Comparison of ENCODE assay signal across 26 cellular contexts in the genomic region with DNA sequence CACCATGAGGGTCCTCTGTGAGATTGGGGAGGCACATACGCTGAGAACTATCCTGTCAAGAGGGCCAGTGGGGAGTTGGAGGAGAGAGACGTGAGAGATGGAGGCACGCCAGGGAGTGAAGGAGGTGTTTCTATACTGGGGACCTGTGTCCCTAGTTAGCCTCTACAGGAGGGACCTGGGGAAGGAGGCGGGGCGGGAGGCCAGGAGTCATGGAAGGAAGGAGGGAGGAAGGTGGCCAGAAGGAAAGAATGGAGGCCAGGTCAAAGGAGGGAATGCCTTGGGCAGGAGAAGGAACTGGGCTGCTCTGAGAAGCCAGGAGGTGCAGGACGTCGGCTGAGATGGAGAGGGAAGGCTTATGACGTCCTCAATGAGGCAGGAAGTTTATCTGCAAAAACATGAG.
DNase-seq lines count a peak whose midpoint lies in the region; ATAC-seq, FAIRE-seq and TF ChIP-seq lines count a peak whose summit lies in the region.
"Had no signal": no experiment of that assay in that cellular context is flagged by ENCODE, and none has a peak within 500 bp of the region (broad histone marks: within the 10 kb centered on the region; RNA-seq: fewer than 3 reads in every experiment).

No MANE protein-coding gene starts in this region.

- ATAC-seq in gastrocnemius medialis: peak in 1 of 2 donors; percentile 29
- ATAC-seq: CD8-positive, alpha-beta T cell; effector memory CD8-positive, alpha-beta T cell; esophagus mucosa; stimulated activated naive B cell treated with anti-CD40 and anti-IgM and Interleukin-4, amounts not matched to agents 10 μg/mL and 1 μg/mL and 100 μg/mL, for 72 hours had no signal

- TF ChIP-seq RAD21 in H1 (IDR thresholded peaks at IDR 0.05 in 1 of 2, conservative IDR thresholded peaks at IDR 0.05 in 1 of 2; ENCODE audit: low read depth in 2 of 2, low read length in 2 of 2): no peak

- in situ Hi-C loops in gastrocnemius medialis (cut with MboI; ENCODE audit: low sequenced_read_pairs in 4 of 4): no loop called here

- H2BK15ac ChIP-seq in H9 (ENCODE audit: low read depth, low read length) (no peak overlapping the region), H1 (ENCODE audit: low read length) (peak overlapping the region; percentile 36; the same call in 1 of the 2 replicates)

- H2AK5ac ChIP-seq in H9 (ENCODE audit: insufficient read length, low read length) (no peak overlapping the region), H1 (ENCODE audit: low read depth, low read length) (no peak overlapping the region)

- H3K4me3 Mint-ChIP-seq in H9 (no peak overlapping the region), HFFc6 (no peak overlapping the region)
- H3K4me3 Mint-ChIP-seq in activated T-cell treated with anti-CD3 and anti-CD28 coated beads, Interleukin-2, amount 50 U/mL, for 24 hours: no peak overlapping the region
- H3K4me3 Mint-ChIP-seq: activated naive CD4-positive, alpha-beta T cell treated with anti-CD3 and anti-CD28 coated beads, Interleukin-2, amount 10 ng/mL, durations not matched to agents 7 days and 5 days; activated T-helper 1 cell treated with anti-CD3 and anti-CD28 coated beads, Interleukin-12 subunit alpha, Interleukin-12 subunit beta, Interleukin-2, Interleukin-4 antibody, amounts not matched to agents 30 ng/mL and 10 ng/mL and 1 ng/mL, durations not matched to agents 14 hours and 24 hours and 36 hours; CD8-positive, alpha-beta T cell; effector memory CD8-positive, alpha-beta T cell; stimulated activated naive B cell treated with anti-CD40 and anti-IgM and Interleukin-4, amounts not matched to agents 10 μg/mL and 1 μg/mL and 100 μg/mL, for 72 hours had no signal

- no peak overlapping the region for H4K8ac ChIP-seq in H9 (replicated peaks; ENCODE audit: insufficient read length, low read depth, low read length)
- no peak overlapping the region; the same call in 1 of the 2 replicates for H4K8ac ChIP-seq in H1 (ENCODE audit: extremely low read depth, insufficient read depth, low read length)

- H3K9me3 Mint-ChIP-seq in H9: no peaks in the 10 kb centered on the region; a peak in 1 of 5 replicates
- no peaks in the 10 kb centered on the region for H3K9me3 Mint-ChIP-seq in HFFc6
- H3K9me3 Mint-ChIP-seq in activated T-cell treated with anti-CD3 and anti-CD28 coated beads, Interleukin-2, amount 50 U/mL, for 24 hours: no peaks in the 10 kb centered on the region
- H3K9me3 Mint-ChIP-seq: activated naive CD4-positive, alpha-beta T cell treated with anti-CD3 and anti-CD28 coated beads, Interleukin-2, amount 10 ng/mL, durations not matched to agents 7 days and 5 days; activated T-helper 1 cell treated with anti-CD3 and anti-CD28 coated beads, Interleukin-12 subunit alpha, Interleukin-12 subunit beta, Interleukin-2, Interleukin-4 antibody, amounts not matched to agents 30 ng/mL and 10 ng/mL and 1 ng/mL, durations not matched to agents 14 hours and 24 hours and 36 hours; CD8-positive, alpha-beta T cell; effector memory CD8-positive, alpha-beta T cell; stimulated activated naive B cell treated with anti-CD40 and anti-IgM and Interleukin-4, amounts not matched to agents 10 μg/mL and 1 μg/mL and 100 μg/mL, for 72 hours had no signal

- intact Hi-C loops in gastrocnemius medialis (cut with DNase I; ENCODE audit: low total_unique reads): no loop called here

- H3K27ac ChIP-seq in H9 (ENCODE audit: insufficient read length, low read depth, low read length) (no peak overlapping the region), H1 (ENCODE audit: low read depth, low read length) (no peak overlapping the region), layer of hippocampus (ENCODE audit: low read depth, low read length) (peak overlapping the region; percentile 15), gastrocnemius medialis (peak overlapping the region; percentile 16 to 64 (median 56))
- H3K27ac ChIP-seq: neutrophil, VCaP had no signal

- H3K4me1 ChIP-seq in H9 (ENCODE audit: insufficient read depth, low read length): no peaks in the 10 kb centered on the region
- H3K4me1 ChIP-seq in H1 (replicated peaks in 1 of 4; ENCODE audit: control insufficient read depth in 3 of 4, insufficient read depth in 4 of 4, low read length in 3 of 4): peaks cover 0 to 1% (median under 1%) of the 10 kb centered on the region in 4 experiments; a peak in 6 of 7 replicates
- peaks cover 4 to 18% of the 10 kb centered on the region in 2 donors for H3K4me1 ChIP-seq in gastrocnemius medialis

- H3K9me3 ChIP-seq in H9 (ENCODE audit: control insufficient read depth, low read depth, low read length) (no peaks in the 10 kb centered on the region), H1 (ENCODE audit: insufficient read depth in 2 of 2, low read depth in 1 of 2, low read length in 1 of 2) (no peaks in the 10 kb centered on the region), gastrocnemius medialis (no peaks in the 10 kb centered on the region)
- H3K9me3 ChIP-seq: neutrophil had no signal

- H3K79me2 ChIP-seq in H9 (ENCODE audit: insufficient read depth, low read length): no peaks in the 10 kb centered on the region
- H3K79me2 ChIP-seq in H1 (ENCODE audit: control insufficient read depth in 1 of 2, insufficient read depth in 2 of 2, low read length in 2 of 2): no peaks in the 10 kb centered on the region

- TF ChIP-seq EP300 in H1 (IDR thresholded peaks at IDR 0.05; ENCODE audit: borderline replicate concordance in 1 of 2, low read depth in 2 of 2, low read length in 2 of 2): no peak

- no peak overlapping the region for H3T11ph ChIP-seq in H9 (ENCODE audit: low read length)

- WGBS in H9 (ENCODE audit: extremely low coverage, insufficient read length, low lambda C conversion rate): no CpG with 5 or more reads among the region's 8 CpGs
- WGBS in H1 (ENCODE audit: extremely low coverage in 1 of 2, insufficient coverage in 1 of 2, insufficient read length in 1 of 2, insufficient replicate concordance in 2 of 2, low coverage in 1 of 2, low lambda C conversion rate in 2 of 2, missing lambda C conversion rate in 1 of 2), 2 experiments: 84% methylated on average over 8 of the region's 8 CpGs; no CpG with 5 or more reads in 1 of the 2 experiments

- DNase-seq in H9 (no peak), H1 (ENCODE audit: low read depth in 1 of 2, low spot score in 2 of 2) (no peak), gastrocnemius medialis (no peak), NCI-H2171 (lab: John Stamatoyannopoulos, UW) (no peak), NAMALWA (ENCODE audit: low spot score) (no peak), HFFc6 (no peak)
- no peak for DNase-seq in activated T-cell treated with anti-CD3 and anti-CD28 coated beads, Interleukin-2, amount 50 U/mL, for 24 hours
- DNase-seq: activated CD4-positive, alpha-beta T cell treated with anti-CD3 and anti-CD28 coated beads for 48 hours; activated naive CD4-positive, alpha-beta T cell treated with anti-CD3 and anti-CD28 coated beads, Interleukin-2, amount 10 ng/mL, durations not matched to agents 7 days and 5 days; AML-193; CD8-positive, alpha-beta T cell; cerebellar nuclear complex; effector memory CD8-positive, alpha-beta T cell; islet precursor cell; NCI-H2081 treated with DMSO at 0.1 percent for 48 hours; NCI-H446 treated with DMSO at 0.1 percent for 48 hours; stimulated activated CD4-positive, alpha-beta T cell treated with anti-CD3 and anti-CD28 coated beads, Interleukin-4, amount 100 ng/mL, for 24 hours; stimulated activated naive B cell treated with anti-CD40 and anti-IgM and Interleukin-4, amounts not matched to agents 10 μg/mL and 1 μg/mL and 100 μg/mL, for 72 hours; trophoblast cell had no signal

- no peak for TF ChIP-seq POLR2A in H1 (IDR thresholded peaks at IDR 0.05; ENCODE audit: control extremely low read depth in 1 of 2, low read depth in 2 of 2, low read length in 2 of 2)
- no peak for TF ChIP-seq POLR2A in gastrocnemius medialis (IDR thresholded peaks at IDR 0.05)

- H4K91ac ChIP-seq in H9 (ENCODE audit: insufficient read length, low read depth, low read length): no peak overlapping the region
- no peak overlapping the region for H4K91ac ChIP-seq in H1 (replicated peaks; ENCODE audit: insufficient read length, low read length)

- CTCF ChIA-PET in H1 (lab: Charles Lee; ENCODE audit: partially characterized antibody): interaction anchor here (0.6 to 11.1 kb wide), 5 partner anchors 14 to 58 kb away, joined by 3 to 63 read pairs (median 3); no protein-coding TSS in a partner anchor

- H3K27ac Mint-ChIP-seq in H9: peak overlapping the region in 1 of 3 experiments; percentile 4; a peak in 1 of 7 replicates
- no peak overlapping the region for H3K27ac Mint-ChIP-seq in HFFc6
- H3K27ac Mint-ChIP-seq in activated T-cell treated with anti-CD3 and anti-CD28 coated beads, Interleukin-2, amount 50 U/mL, for 24 hours: no peak overlapping the region
- H3K27ac Mint-ChIP-seq: activated naive CD4-positive, alpha-beta T cell treated with anti-CD3 and anti-CD28 coated beads, Interleukin-2, amount 10 ng/mL, durations not matched to agents 7 days and 5 days; activated T-helper 1 cell treated with anti-CD3 and anti-CD28 coated beads, Interleukin-12 subunit alpha, Interleukin-12 subunit beta, Interleukin-2, Interleukin-4 antibody, amounts not matched to agents 30 ng/mL and 10 ng/mL and 1 ng/mL, durations not matched to agents 14 hours and 24 hours and 36 hours; CD8-positive, alpha-beta T cell; effector memory CD8-positive, alpha-beta T cell; stimulated activated naive B cell treated with anti-CD40 and anti-IgM and Interleukin-4, amounts not matched to agents 10 μg/mL and 1 μg/mL and 100 μg/mL, for 72 hours had no signal

- no peak overlapping the region for H3K4me3 ChIP-seq in H1 (ENCODE audit: extremely low read depth in 1 of 4, insufficient read depth in 2 of 4, low read depth in 3 of 4, low read length in 4 of 4)
- H3K4me3 ChIP-seq in gastrocnemius medialis: no peak overlapping the region

- no peak overlapping the region for H2BK5ac ChIP-seq in H9 (ENCODE audit: insufficient read length, low read length)
- no peak overlapping the region for H2BK5ac ChIP-seq in H1 (ENCODE audit: low read depth, low read length)

- no peak overlapping the region for H3K4me2 ChIP-seq in H9 (ENCODE audit: insufficient read depth, insufficient read length, low read length)
- H3K4me2 ChIP-seq in H1 (ENCODE audit: insufficient read depth in 1 of 2, low read depth in 2 of 2, low read length in 2 of 2): no peak overlapping the region

- H3K79me1 ChIP-seq in H9 (ENCODE audit: insufficient read depth, low read depth, low read length, poor library complexity, severe bottlenecking): no peaks in the 10 kb centered on the region
- no peaks in the 10 kb centered on the region for H3K79me1 ChIP-seq in H1 (ENCODE audit: low read depth, low read length)

- no peaks in the 10 kb centered on the region for H3K36me3 Mint-ChIP-seq in H9 (ENCODE audit: insufficient read depth in 1 of 3, low read depth in 3 of 3)
- no peaks in the 10 kb centered on the region for H3K36me3 Mint-ChIP-seq in HFFc6 (ENCODE audit: low read depth)
- no peaks in the 10 kb centered on the region for H3K36me3 Mint-ChIP-seq in activated T-cell treated with anti-CD3 and anti-CD28 coated beads, Interleukin-2, amount 50 U/mL, for 24 hours (ENCODE audit: low read depth)
- H3K36me3 Mint-ChIP-seq: activated naive CD4-positive, alpha-beta T cell treated with anti-CD3 and anti-CD28 coated beads, Interleukin-2, amount 10 ng/mL, durations not matched to agents 7 days and 5 days; CD8-positive, alpha-beta T cell; stimulated activated naive B cell treated with anti-CD40 and anti-IgM and Interleukin-4, amounts not matched to agents 10 μg/mL and 1 μg/mL and 100 μg/mL, for 72 hours had no signal

- peaks cover 6% of the 10 kb centered on the region for H3K27me3 Mint-ChIP-seq in H9 (ENCODE audit: low read depth)
- peaks cover 22% of the 10 kb centered on the region for H3K27me3 Mint-ChIP-seq in HFFc6 (ENCODE audit: insufficient read depth)
- H3K27me3 Mint-ChIP-seq in activated T-cell treated with anti-CD3 and anti-CD28 coated beads, Interleukin-2, amount 50 U/mL, for 24 hours: peaks cover 17% of the 10 kb centered on the region

- H3K23me2 ChIP-seq in H9 (ENCODE audit: insufficient read length, low read depth, low read length, poor library complexity, severe bottlenecking) (no peaks in the 10 kb centered on the region), H1 (ENCODE audit: low read depth, low read length) (no peaks in the 10 kb centered on the region; the same call in 1 of the 2 replicates)

- H2AFZ ChIP-seq in H9 (ENCODE audit: low read length): no peak overlapping the region
- no peak overlapping the region for H2AFZ ChIP-seq in H1 (ENCODE audit: low read length)

- H3K18ac ChIP-seq in H9 (ENCODE audit: insufficient read length, low read depth, low read length) (no peak overlapping the region), H1 (ENCODE audit: extremely low read depth, low read length) (no peak overlapping the region)

- no peak for FAIRE-seq in H1 (lab: Jason Lieb, UNC)
- FAIRE-seq: A204.1, astrocyte had no signal

- TF ChIP-seq CTCF in H9 (conservative IDR thresholded peaks at IDR 0.05) (no peak), H1 (IDR thresholded peaks at IDR 0.05; ENCODE audit: control extremely low read depth in 1 of 3, insufficient read depth in 1 of 3, low read depth in 1 of 3, low read length in 3 of 3) (no peak), gastrocnemius medialis (IDR thresholded peaks at IDR 0.05 in 4 of 5, conservative IDR thresholded peaks at IDR 0.05 in 1 of 5) (no peak), HFFc6 (IDR thresholded peaks at IDR 0.05) (no peak)

- H2BK12ac ChIP-seq in H9 (ENCODE audit: insufficient read length, low read depth, low read length) (no peak overlapping the region), H1 (ENCODE audit: low read depth, low read length) (no peak overlapping the region)

- H2BK120ac ChIP-seq in H9 (ENCODE audit: low read depth, low read length, poor library complexity, severe bottlenecking) (no peak overlapping the region), H1 (replicated peaks; ENCODE audit: low read depth, low read length) (no peak overlapping the region)

- no peaks in the 10 kb centered on the region for H3K27me3 ChIP-seq in H9 (ENCODE audit: insufficient read depth, low read length)
- H3K27me3 ChIP-seq in H1 (replicated peaks in 1 of 4; ENCODE audit: control insufficient read depth in 3 of 4, extremely low read depth in 1 of 4, insufficient read depth in 3 of 4, low read length in 3 of 4): no peaks in the 10 kb centered on the region
- no peaks in the 10 kb centered on the region for H3K27me3 ChIP-seq in layer of hippocampus (ENCODE audit: control insufficient read depth, insufficient read depth, low read length)
- no peaks in the 10 kb centered on the region for H3K27me3 ChIP-seq in gastrocnemius medialis

- no peak overlapping the region for H4K5ac ChIP-seq in H9 (ENCODE audit: insufficient read length, low read depth, low read length)
- H4K5ac ChIP-seq in H1 (ENCODE audit: insufficient read length, low read depth, low read length): no peak overlapping the region

- H4K20me1 ChIP-seq in H9 (ENCODE audit: control insufficient read depth, insufficient read depth, insufficient read length) (no peaks in the 10 kb centered on the region), H1 (replicated peaks in 1 of 2; ENCODE audit: control insufficient read depth in 1 of 2, insufficient read depth in 2 of 2, low read length in 2 of 2) (no peaks in the 10 kb centered on the region)

- H3K23ac ChIP-seq in H9 (ENCODE audit: insufficient read length, low read depth, low read length) (no peak overlapping the region), H1 (ENCODE audit: insufficient read length) (no peak overlapping the region)

- H3K4ac ChIP-seq in H9 (ENCODE audit: low read depth, low read length) (no peak overlapping the region), H1 (replicated peaks; ENCODE audit: insufficient read length, low read depth, low read length) (no peak overlapping the region)

- H3K9ac ChIP-seq in H9 (ENCODE audit: extremely low read depth, insufficient read length, low read length) (no peak overlapping the region), H1 (replicated peaks in 1 of 4; ENCODE audit: extremely low read depth in 1 of 4, low read depth in 3 of 4, low read length in 3 of 4) (no peak overlapping the region)

- peaks cover 27 to 34% of the 10 kb centered on the region in 2 experiments for H3K4me1 Mint-ChIP-seq in H9
- peaks cover 49% of the 10 kb centered on the region for H3K4me1 Mint-ChIP-seq in HFFc6 (ENCODE audit: low read depth)
- H3K4me1 Mint-ChIP-seq in activated T-cell treated with anti-CD3 and anti-CD28 coated beads, Interleukin-2, amount 50 U/mL, for 24 hours (ENCODE audit: low read depth): no peaks in the 10 kb centered on the region
- H3K4me1 Mint-ChIP-seq: activated naive CD4-positive, alpha-beta T cell treated with anti-CD3 and anti-CD28 coated beads, Interleukin-2, amount 10 ng/mL, durations not matched to agents 7 days and 5 days; stimulated activated naive B cell treated with anti-CD40 and anti-IgM and Interleukin-4, amounts not matched to agents 10 μg/mL and 1 μg/mL and 100 μg/mL, for 72 hours had no signal

- H3K14ac ChIP-seq in H9 (ENCODE audit: insufficient read depth, low read length) (0 out of 2 replicates have a peak overlapping the region, but pooled peaks have one; percentile 13), H1 (ENCODE audit: insufficient read length) (no peak overlapping the region)

- no peak overlapping the region for H3K56ac ChIP-seq in H9 (ENCODE audit: insufficient read length, low read depth, low read length)
- H3K56ac ChIP-seq in H1 (replicated peaks; ENCODE audit: insufficient read length, low read depth, low read length): no peak overlapping the region

- POLR2A ChIA-PET in H1 (lab: Charles Lee; ENCODE audit: partially characterized antibody): no interaction called here

- H3K36me3 ChIP-seq in H1 (ENCODE audit: control insufficient read depth in 2 of 4, insufficient read depth in 4 of 4, low read length in 3 of 4): no peaks in the 10 kb centered on the region
- H3K36me3 ChIP-seq in gastrocnemius medialis: no peaks in the 10 kb centered on the region
- H3K36me3 ChIP-seq: neutrophil had no signal

- H2BK20ac ChIP-seq in H9 (ENCODE audit: low read depth, low read length, poor library complexity, severe bottlenecking): no peak overlapping the region
- no peak overlapping the region for H2BK20ac ChIP-seq in H1 (ENCODE audit: low read length)

Comparison
In these comparisons a context has a peak if more than half of its experiments do, and no peak if none do; other contexts are left out.
1. H3K27ac ChIP-seq: peak in layer of hippocampus (single experiment) and gastrocnemius medialis (4 of 4); none in H9 (single experiment) and H1 (single experiment).